1 cellular context compared by ENCODE assay signal in genomic region chr1:31959521-31959920, GRCh38.
TF ChIP-seq lines count a peak whose summit lies in the region.

No MANE protein-coding gene starts in this region.

TF ChIP-seq in H1, 55 proteins besides CTCF, POLR2A, EP300 and RAD21:
- TF ChIP-seq RFX5 (IDR thresholded peaks at IDR 0.05; ENCODE audit: borderline replicate concordance, low read depth, low read length) (no peak), E2F6 (IDR thresholded peaks at IDR 0.05) (peak; percentile 44; the same call in 1 of the 2 replicates), HDAC2 (IDR thresholded peaks at IDR 0.05; ENCODE audit: borderline replicate concordance in 1 of 2, low read depth in 2 of 2, low read length in 2 of 2) (no peak)
